8 cellular contexts compared by ENCODE assay signal in the genomic region with DNA sequence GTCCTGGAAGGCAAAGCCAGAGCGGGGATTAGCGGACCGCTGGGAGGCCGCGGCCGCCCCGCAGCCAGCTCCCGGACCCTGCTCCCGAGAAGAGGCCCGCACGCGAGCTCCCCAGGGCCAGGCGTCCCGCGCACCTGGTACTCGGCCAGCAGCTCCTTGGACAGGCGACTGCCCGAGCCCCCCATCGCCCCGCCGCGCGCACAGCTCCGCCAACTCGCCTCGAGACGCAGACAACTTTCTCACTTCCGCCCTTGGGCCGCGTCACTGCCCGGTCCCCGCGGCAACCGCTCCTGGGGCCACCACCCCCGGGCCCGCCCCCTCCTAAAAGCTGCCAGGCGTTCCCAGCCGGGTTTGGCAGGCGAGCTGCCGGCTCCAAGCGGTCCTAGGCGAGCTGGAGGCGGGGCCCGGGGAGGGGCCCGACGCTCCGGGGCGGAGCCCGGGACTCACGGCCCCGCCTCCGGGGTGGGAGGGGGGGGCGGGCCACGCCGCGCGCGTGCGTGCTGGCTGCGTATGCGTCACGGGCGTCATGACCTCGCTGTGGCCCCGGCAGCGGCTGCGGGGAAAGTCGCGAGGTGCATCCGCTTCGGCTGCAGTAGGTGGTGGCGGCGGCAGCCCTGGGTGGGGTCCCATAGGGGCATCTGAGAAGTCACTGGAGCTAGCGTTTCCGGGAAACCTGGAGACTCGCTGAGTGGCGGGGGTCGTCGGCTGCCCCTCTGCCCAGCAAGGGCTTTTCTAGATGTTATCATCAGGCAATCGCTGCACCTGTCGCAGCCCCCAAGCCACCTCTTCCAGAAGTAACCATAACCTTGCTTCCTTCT. TPM values are rescaled to one million over a fixed set of nuclear protein-coding genes. Genes with fewer than 3 reads are reported as not detected.
DNase-seq lines count a peak whose midpoint lies in the region; ATAC-seq, FAIRE-seq and TF ChIP-seq lines count a peak whose summit lies in the region.

A gene (minus strand): TSS at position 241 of the 818 bp plus-strand sequence. CDS start 56 bp downstream, at position 185.
A gene with protein sequence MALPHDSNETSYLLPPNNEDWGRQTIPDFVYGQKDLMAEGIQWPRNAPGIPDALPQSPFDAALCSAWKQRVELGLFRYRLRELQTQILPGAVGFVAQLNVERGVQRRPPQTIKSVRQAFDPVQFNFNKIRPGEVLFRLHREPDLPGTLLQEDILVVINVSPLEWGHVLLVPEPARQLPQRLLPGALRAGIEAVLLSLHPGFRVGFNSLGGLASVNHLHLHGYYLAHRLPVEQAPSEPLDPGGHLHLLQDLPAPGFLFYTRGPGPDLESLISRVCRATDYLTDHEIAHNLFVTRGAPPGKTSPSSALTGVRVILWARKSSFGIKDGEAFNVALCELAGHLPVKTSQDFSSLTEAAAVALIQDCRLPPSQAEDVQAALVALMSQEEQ (plus strand): TSS at position 509 of the 818 bp plus-strand sequence. CDS start 6,700 bp downstream, outside the sequence.

- peak; percentile 92 for DNase-seq in ELF-1 (ENCODE audit: low read depth, low spot score)
- peak; percentile 86 for DNase-seq in H54 (ENCODE audit: insufficient read length, low spot score)
- peak; percentile 99 for DNase-seq in LoVo (ENCODE audit: low spot score)
- peak; percentile 97 for DNase-seq in RWPE1 (ENCODE audit: low spot score)
- peak; percentile 94 to 97 for DNase-seq in fibroblast of lung (ENCODE audit: low read depth in 2 of 2)
- DNase-seq in naive thymus-derived CD8-positive, alpha-beta T cell, result peak; percentile 88 to 98 (median 95)
- DNase-seq in stimulated activated naive B cell treated with anti-CD40 and anti-IgM and Interleukin-4, amounts not matched to agents 10 μg/mL and 1 μg/mL and 100 μg/mL, for 72 hours, result peak; percentile 97

- no peaks in the 10 kb centered on the region for H3K9me3 Mint-ChIP-seq in activated T-helper 17 cell treated with anti-CD3 and anti-CD28 coated beads, Interleukin-2, amount 50 U/mL, for 72 hours
- no peaks in the 10 kb centered on the region for H3K9me3 Mint-ChIP-seq in naive thymus-derived CD8-positive, alpha-beta T cell
- no peaks in the 10 kb centered on the region for H3K9me3 Mint-ChIP-seq in stimulated activated naive B cell treated with anti-CD40 and anti-IgM and Interleukin-4, amounts not matched to agents 10 μg/mL and 1 μg/mL and 100 μg/mL, for 72 hours

- CTCF ChIA-PET in RWPE1 (lab: Yijun Ruan, JAX), result interaction anchor here (0.5 to 1.6 kb wide), 4 partner anchors 21 to 128 kb away, joined by 3 to 7 read pairs (median 4); no protein-coding TSS in a partner anchor

- H3K4me1 Mint-ChIP-seq in activated T-helper 17 cell treated with anti-CD3 and anti-CD28 coated beads, Interleukin-2, amount 50 U/mL, for 72 hours, result peaks cover 14% of the 10 kb centered on the region
- peaks cover 26 to 67% (median 54%) of the 10 kb centered on the region in 4 donors for H3K4me1 Mint-ChIP-seq in naive thymus-derived CD8-positive, alpha-beta T cell
- H3K4me1 Mint-ChIP-seq in stimulated activated naive B cell treated with anti-CD40 and anti-IgM and Interleukin-4, amounts not matched to agents 10 μg/mL and 1 μg/mL and 100 μg/mL, for 72 hours, result peaks cover 38 to 49% of the 10 kb centered on the region in 2 donors

- peak within 1 kb of the TSS; percentile 90 for H3K27ac Mint-ChIP-seq in activated T-helper 17 cell treated with anti-CD3 and anti-CD28 coated beads, Interleukin-2, amount 50 U/mL, for 72 hours
- H3K27ac Mint-ChIP-seq in naive thymus-derived CD8-positive, alpha-beta T cell, result peak within 1 kb of the TSS; percentile 97 to 100 (median 99)
- peak within 1 kb of the TSS; percentile 91 for H3K27ac Mint-ChIP-seq in stimulated activated naive B cell treated with anti-CD40 and anti-IgM and Interleukin-4, amounts not matched to agents 10 μg/mL and 1 μg/mL and 100 μg/mL, for 72 hours

- H3K4me3 ChIP-seq in fibroblast of lung (replicated peaks in 1 of 4; ENCODE audit: control extremely low read depth in 1 of 4, insufficient read depth in 1 of 4, low read depth in 3 of 4, low read length in 4 of 4), result peak within 1 kb of the TSS; percentile 77 to 93 (median 85)

- peaks cover 12% of the 10 kb centered on the region for H3K36me3 ChIP-seq in fibroblast of lung (ENCODE audit: control insufficient read depth, insufficient read depth, low read length)

- H3K9me3 ChIP-seq in fibroblast of lung (ENCODE audit: control insufficient read depth, insufficient read depth, low read depth, low read length), result no peaks in the 10 kb centered on the region

- peaks cover 72% of the 10 kb centered on the region for H3K36me3 Mint-ChIP-seq in activated T-helper 17 cell treated with anti-CD3 and anti-CD28 coated beads, Interleukin-2, amount 50 U/mL, for 72 hours (ENCODE audit: low read depth)
- peaks cover 0 to 47% (median 16%) of the 10 kb centered on the region in 3 donors for H3K36me3 Mint-ChIP-seq in naive thymus-derived CD8-positive, alpha-beta T cell
- H3K36me3 Mint-ChIP-seq in stimulated activated naive B cell treated with anti-CD40 and anti-IgM and Interleukin-4, amounts not matched to agents 10 μg/mL and 1 μg/mL and 100 μg/mL, for 72 hours, result peaks cover 36 to 40% of the 10 kb centered on the region in 2 donors

- H3K27me3 Mint-ChIP-seq in activated T-helper 17 cell treated with anti-CD3 and anti-CD28 coated beads, Interleukin-2, amount 50 U/mL, for 72 hours, result no peaks in the 10 kb centered on the region
- H3K27me3 Mint-ChIP-seq in naive thymus-derived CD8-positive, alpha-beta T cell, result no peaks in the 10 kb centered on the region
- H3K27me3 Mint-ChIP-seq in stimulated activated naive B cell treated with anti-CD40 and anti-IgM and Interleukin-4, amounts not matched to agents 10 μg/mL and 1 μg/mL and 100 μg/mL, for 72 hours, result no peaks in the 10 kb centered on the region

- POLR2A ChIA-PET in RWPE1 (lab: Yijun Ruan, JAX; ENCODE audit: low non-redundant PET), result interaction anchor here (0.5 to 2.0 kb wide), 6 partner anchors 11 to 72 kb away, joined by 3 to 7 read pairs (median 4); no protein-coding TSS in a partner anchor
- POLR2A ChIA-PET in naive thymus-derived CD8-positive, alpha-beta T cell (lab: Charles Lee), result interaction anchor here (0.6 to 4.7 kb wide), 21 partner anchors 8 to 793 kb away, joined by 3 to 84 read pairs (median 6); a partner anchor contains a TSS

- peak within 1 kb of the TSS; percentile 98 for H3K4me3 Mint-ChIP-seq in activated T-helper 17 cell treated with anti-CD3 and anti-CD28 coated beads, Interleukin-2, amount 50 U/mL, for 72 hours
- peak within 1 kb of the TSS; percentile 83 to 97 (median 92) for H3K4me3 Mint-ChIP-seq in naive thymus-derived CD8-positive, alpha-beta T cell
- H3K4me3 Mint-ChIP-seq in stimulated activated naive B cell treated with anti-CD40 and anti-IgM and Interleukin-4, amounts not matched to agents 10 μg/mL and 1 μg/mL and 100 μg/mL, for 72 hours, result peak within 1 kb of the TSS; percentile 84 to 90

- no peaks in the 10 kb centered on the region for H4K20me1 ChIP-seq in fibroblast of lung (ENCODE audit: control insufficient read depth, extremely low read depth, insufficient read depth, low read length)

- H3K27me3 ChIP-seq in fibroblast of lung (ENCODE audit: control insufficient read depth, insufficient read depth, low read length), result no peaks in the 10 kb centered on the region

- no peak for TF ChIP-seq CTCF in RWPE1 (conservative IDR thresholded peaks at IDR 0.05; ENCODE audit: low read depth)
- no peak for TF ChIP-seq CTCF in fibroblast of lung (conservative IDR thresholded peaks at IDR 0.05 in 1 of 2, IDR thresholded peaks at IDR 0.05 in 1 of 2; ENCODE audit: low read depth in 1 of 2, low read length in 2 of 2)

- no peak for FAIRE-seq in H54 (lab: Jason Lieb, UNC)

- ATAC-seq in activated T-helper 17 cell treated with anti-CD3 and anti-CD28 coated beads, Interleukin-2, amount 50 U/mL, for 72 hours (replicated peaks), result peak; percentile 89
- peak; percentile 74 to 78 for ATAC-seq in naive thymus-derived CD8-positive, alpha-beta T cell
- ATAC-seq in stimulated activated naive B cell treated with anti-CD40 and anti-IgM and Interleukin-4, amounts not matched to agents 10 μg/mL and 1 μg/mL and 100 μg/mL, for 72 hours (replicated peaks), result peak; percentile 88 to 92

- peak within 1 kb of the TSS; percentile 88 for H3K9ac ChIP-seq in fibroblast of lung (ENCODE audit: insufficient read depth, low read length)

- peak; percentile 80 for TF ChIP-seq POLR2A in H54 (IDR thresholded peaks at IDR 0.05; ENCODE audit: low read depth, low read length)

- peak within 1 kb of the TSS; percentile 98 for H3K4me2 ChIP-seq in fibroblast of lung (ENCODE audit: extremely low read depth, insufficient read depth, low read length)

- H3K27ac ChIP-seq in RWPE1 (peak within 1 kb of the TSS; percentile 94), fibroblast of lung (ENCODE audit: insufficient read depth, low read length) (peak within 1 kb of the TSS; percentile 95)

- peaks cover 9% of the 10 kb centered on the region for H3K79me2 ChIP-seq in fibroblast of lung (ENCODE audit: control insufficient read depth, insufficient read depth, low read length)

- H2AFZ ChIP-seq in fibroblast of lung (ENCODE audit: low read length), result peak within 1 kb of the TSS; percentile 73

- peaks cover 4% of the 10 kb centered on the region for H3K4me1 ChIP-seq in fibroblast of lung (ENCODE audit: control insufficient read depth, extremely low read depth, insufficient read depth, low read length)

RNA-seq across cellular contexts. Expression of the first gene that starts in this region (rescaled TPM):
- total RNA-seq in activated T-helper 17 cell treated with anti-CD3 and anti-CD28 coated beads, Interleukin-2, amount 50 U/mL, for 72 hours, result 100 to 1,000 TPM; 128 to 163 TPM
- 17.7 and 27.7 TPM in 2 replicates for total RNA-seq in fibroblast of lung
- polyA plus RNA-seq in fibroblast of lung, result 42.7 and 62.2 TPM in 2 replicates
- 58.8 and 95.0 TPM in 2 replicates for polyA plus RNA-seq in fibroblast of lung (2012)
- polyA minus RNA-seq in fibroblast of lung (ENCODE audit: low replicate concordance), result 52.8 and 118 TPM in 2 replicates
- 100 to 1,000 TPM; 110 TPM for total RNA-seq in naive thymus-derived CD8-positive, alpha-beta T cell
- 100 to 1,000 TPM; 232 to 246 (median 232) TPM for polyA plus RNA-seq in naive thymus-derived CD8-positive, alpha-beta T cell

RNA-seq across cellular contexts. Expression of the second gene that starts in this region (rescaled TPM):
- 1 to 10 TPM; 8.2 to 9.4 TPM for total RNA-seq in activated T-helper 17 cell treated with anti-CD3 and anti-CD28 coated beads, Interleukin-2, amount 50 U/mL, for 72 hours
- total RNA-seq in fibroblast of lung, result 6.2 and 9.7 TPM in 2 replicates
- polyA plus RNA-seq in fibroblast of lung, result 1.9 and 2.5 TPM in 2 replicates
- polyA plus RNA-seq in fibroblast of lung (2012), result 2.3 and 2.8 TPM in 2 replicates
- polyA minus RNA-seq in fibroblast of lung (ENCODE audit: low replicate concordance), result 9.3 and 11.3 TPM in 2 replicates
- 10 to 100 TPM; 12.0 to 12.4 TPM for total RNA-seq in naive thymus-derived CD8-positive, alpha-beta T cell
- polyA plus RNA-seq in naive thymus-derived CD8-positive, alpha-beta T cell, result 1 to 10 TPM in 2 of 3 donors, under 1 TPM in 1; 0.50 to 2.2 (median 1.3) TPM

Comparison
In these comparisons a context has a peak if more than half of its experiments do, and no peak if none do; other contexts are left out.
1. Peak in every context shown above with its lines: DNase-seq, ATAC-seq, H3K4me3 ChIP-seq and H3K27ac ChIP-seq.